Comparison of ENCODE assay signal across 23 cellular contexts in the genomic region with DNA sequence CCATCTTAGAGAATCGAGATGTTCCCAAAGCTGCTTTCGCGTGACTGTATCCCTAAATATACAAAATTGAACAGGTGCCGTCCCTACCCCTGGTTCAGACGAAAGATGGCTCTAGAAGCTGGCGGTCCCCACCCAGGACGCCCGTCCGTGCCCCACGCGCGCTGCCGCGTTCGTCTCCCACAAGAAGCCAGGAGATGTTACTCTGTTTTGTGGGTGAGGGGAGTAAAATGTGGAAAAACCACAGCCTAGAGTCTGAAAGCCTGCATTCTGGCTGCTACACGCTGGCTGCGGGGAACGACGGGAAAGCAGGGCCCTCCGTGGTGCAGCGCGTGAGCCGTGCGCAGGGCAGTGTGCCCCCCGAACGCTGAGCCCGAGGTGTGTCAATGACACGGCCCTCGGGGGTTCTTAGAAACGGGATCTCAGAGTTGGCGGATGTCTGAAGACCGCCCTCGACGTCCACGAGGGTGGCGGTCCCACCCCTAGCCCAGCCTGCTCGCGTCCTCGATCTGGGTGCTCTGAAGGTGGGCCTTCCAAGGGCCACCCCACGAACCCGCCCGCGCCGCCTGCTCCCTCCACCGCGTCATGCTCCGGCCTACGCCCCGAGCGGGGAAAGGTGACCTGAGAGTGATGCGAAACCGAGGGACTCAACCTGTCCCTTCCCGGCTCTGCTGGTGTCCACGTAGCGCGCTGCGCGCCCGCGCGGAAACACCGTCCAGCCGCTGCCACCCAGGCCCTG.
"Had no signal": no experiment of that assay in that cellular context is flagged by ENCODE, and none has a peak within 500 bp of the region (broad histone marks: within the 10 kb centered on the region; RNA-seq: fewer than 3 reads in every experiment).

No MANE protein-coding gene starts in this region.

- H3K4me3 Mint-ChIP-seq: activated B cell treated with CpG ODN at 0.5 μM for 24 hours; activated CD4-positive, alpha-beta T cell treated with anti-CD3 and anti-CD28 coated beads for 36 hours; activated naive CD8-positive, alpha-beta T cell treated with anti-CD3 and anti-CD28 coated beads, Interleukin-2, amount 10 ng/mL, durations not matched to agents 7 days and 5 days; activated T-helper 1 cell treated with anti-CD3 and anti-CD28 coated beads, Interleukin-12 subunit alpha, Interleukin-12 subunit beta, Interleukin-2, Interleukin-4 antibody, amounts not matched to agents 30 ng/mL and 10 ng/mL and 1 ng/mL, durations not matched to agents 14 hours and 24 hours and 36 hours; endodermal cell; mesothelial cell of epicardium; naive thymus-derived CD8-positive, alpha-beta T cell; neural progenitor cell; T-helper 17 cell had no signal

- H3K27ac Mint-ChIP-seq: activated B cell treated with CpG ODN at 0.5 μM for 24 hours; activated CD4-positive, alpha-beta T cell treated with anti-CD3 and anti-CD28 coated beads for 36 hours; activated naive CD8-positive, alpha-beta T cell treated with anti-CD3 and anti-CD28 coated beads, Interleukin-2, amount 10 ng/mL, durations not matched to agents 7 days and 5 days; activated T-helper 1 cell treated with anti-CD3 and anti-CD28 coated beads, Interleukin-12 subunit alpha, Interleukin-12 subunit beta, Interleukin-2, Interleukin-4 antibody, amounts not matched to agents 30 ng/mL and 10 ng/mL and 1 ng/mL, durations not matched to agents 14 hours and 24 hours and 36 hours; endodermal cell; mesothelial cell of epicardium; naive thymus-derived CD8-positive, alpha-beta T cell; neural progenitor cell; T-helper 17 cell had no signal

- H3K36me3 ChIP-seq: gastroesophageal sphincter, heart left ventricle, neural progenitor cell, ovary, upper lobe of left lung had no signal

- H3K27ac ChIP-seq: coronary artery, gastroesophageal sphincter, heart left ventricle, neural progenitor cell, ovary, psoas muscle, testis, upper lobe of left lung had no signal

- H3K4me1 ChIP-seq: gastroesophageal sphincter, heart left ventricle, neural progenitor cell, psoas muscle, testis, upper lobe of left lung had no signal

- DNase-seq: activated B cell treated with CpG ODN at 0.5 μM for 24 hours; activated CD4-positive, alpha-beta T cell treated with anti-CD3 and anti-CD28 coated beads for 36 hours; activated CD4-positive, alpha-beta T cell treated with anti-CD3 and anti-CD28 coated beads, Interleukin-2, amount 50 U/mL, for 4 hours; activated naive CD4-positive, alpha-beta T cell treated with Interleukin-2 at 50 U/mL for 16 hours; activated naive CD8-positive, alpha-beta T cell treated with anti-CD3 and anti-CD28 coated beads, Interleukin-2, amount 10 ng/mL, durations not matched to agents 7 days and 5 days; activated T-cell treated with anti-CD3 and anti-CD28 coated beads for 4 hours; amniotic stem cell; endodermal cell; heart left ventricle; left colon; naive thymus-derived CD8-positive, alpha-beta T cell; psoas muscle; stimulated activated CD4-positive, alpha-beta T cell treated with anti-CD3 and anti-CD28 coated beads, Interleukin-12 subunit alpha, Interleukin-12 subunit beta, amount 100 ng/mL, for 4 hours; stimulated activated CD4-positive, alpha-beta T cell treated with anti-CD3 and anti-CD28 coated beads, Interleukin-4, amount 100 ng/mL, for 4 hours; T-helper 17 cell; testis had no signal

- H3K4me1 Mint-ChIP-seq: activated B cell treated with CpG ODN at 0.5 μM for 24 hours; activated CD4-positive, alpha-beta T cell treated with anti-CD3 and anti-CD28 coated beads for 36 hours; activated naive CD8-positive, alpha-beta T cell treated with anti-CD3 and anti-CD28 coated beads, Interleukin-2, amount 10 ng/mL, durations not matched to agents 7 days and 5 days; endodermal cell; mesothelial cell of epicardium; naive thymus-derived CD8-positive, alpha-beta T cell; neural progenitor cell; T-helper 17 cell had no signal

- H3K9me3 Mint-ChIP-seq: activated B cell treated with CpG ODN at 0.5 μM for 24 hours, endodermal cell had no signal

- H3K27me3 ChIP-seq: gastroesophageal sphincter, heart left ventricle, neural progenitor cell, ovary, testis, upper lobe of left lung had no signal

- H3K27me3 Mint-ChIP-seq: activated B cell treated with CpG ODN at 0.5 μM for 24 hours, T-helper 17 cell had no signal

- ATAC-seq: activated CD4-positive, alpha-beta T cell treated with anti-CD3 and anti-CD28 coated beads for 36 hours; gastroesophageal sphincter; left colon; naive thymus-derived CD8-positive, alpha-beta T cell; psoas muscle; T-helper 17 cell had no signal

- H3K4me3 ChIP-seq: coronary artery, gastroesophageal sphincter, heart left ventricle, neural progenitor cell, ovary, psoas muscle, upper lobe of left lung had no signal

- H3K9me3 ChIP-seq: heart left ventricle, ovary, testis, upper lobe of left lung had no signal
